Comparison of ENCODE assay signal across 16 cellular contexts in genomic region chr3:188158731-188159355, GRCh38. TPM values are rescaled to one million over a fixed set of nuclear protein-coding genes. Genes with fewer than 3 reads are reported as not detected.
A peak's percentile ranks its signal among the peaks of the same experiment; 100 is the strongest.
DNase-seq lines count a peak whose midpoint lies in the region; ATAC-seq and TF ChIP-seq lines count a peak whose summit lies in the region.
"Had no signal": no experiment of that assay in that cellular context is flagged by ENCODE, and none has a peak within 500 bp of the region (broad histone marks: within the 10 kb centered on the region; RNA-seq: fewer than 3 reads in every experiment).

No MANE protein-coding gene starts in this region.

- H3K36me3 ChIP-seq in right lobe of liver = no peaks in the 10 kb centered on the region
- H3K36me3 ChIP-seq in stomach = no peaks in the 10 kb centered on the region
- H3K36me3 ChIP-seq: neural progenitor cell, Peyer's patch had no signal

- H3K4me1 ChIP-seq in right lobe of liver (peaks cover 0 to 82% (median 31%) of the 10 kb centered on the region in 4 donors), stomach (peaks cover 52 to 91% (median 77%) of the 10 kb centered on the region in 4 donors)

- H3K36me3 Mint-ChIP-seq in activated T-cell treated with anti-CD3 and anti-CD28 coated beads, Interleukin-2, amount 50 U/mL, for 72 hours (ENCODE audit: insufficient read depth in 2 of 2) = peaks cover 5 to 8% of the 10 kb centered on the region in 2 donors
- H3K36me3 Mint-ChIP-seq in activated T-cell treated with anti-CD3 and anti-CD28 coated beads, Interleukin-2, amount 50 U/mL, for 4 hours (ENCODE audit: insufficient read depth) = peaks cover 9% of the 10 kb centered on the region
- H3K36me3 Mint-ChIP-seq in activated T-helper 17 cell treated with anti-CD3 and anti-CD28 coated beads, Interleukin-2, amount 50 U/mL, for 72 hours (ENCODE audit: low read depth) = peaks cover 21% of the 10 kb centered on the region
- H3K36me3 Mint-ChIP-seq: brain had no signal

- no peaks in the 10 kb centered on the region for H3K9me3 ChIP-seq in right lobe of liver
- H3K9me3 ChIP-seq in stomach = no peaks in the 10 kb centered on the region
- H3K9me3 ChIP-seq: Peyer's patch had no signal

- no peak overlapping the region for H3K4me3 ChIP-seq in right lobe of liver
- no peak overlapping the region for H3K4me3 ChIP-seq in stomach
- H3K4me3 ChIP-seq: neural progenitor cell, skin epidermis had no signal

- H3K27me3 ChIP-seq in right lobe of liver (no peaks in the 10 kb centered on the region), stomach (no peaks in the 10 kb centered on the region)
- H3K27me3 ChIP-seq: neural progenitor cell, Peyer's patch had no signal

- peak in 1 of 2 donors; percentile 16 for ATAC-seq in activated T-cell treated with anti-CD3 and anti-CD28 coated beads, Interleukin-2, amount 50 U/mL, for 72 hours (replicated peaks in 1 of 2)
- ATAC-seq in activated T-cell treated with anti-CD3 and anti-CD28 coated beads, Interleukin-2, amount 50 U/mL, for 4 hours = no peak
- no peak for ATAC-seq in activated T-helper 17 cell treated with anti-CD3 and anti-CD28 coated beads, Interleukin-2, amount 50 U/mL, for 72 hours (replicated peaks)
- ATAC-seq in right lobe of liver = no peak
- ATAC-seq: T-cell had no signal

- H3K27ac Mint-ChIP-seq in activated T-cell treated with anti-CD3 and anti-CD28 coated beads, Interleukin-2, amount 50 U/mL, for 72 hours = peak overlapping the region; percentile 8
- peak overlapping the region; percentile 18 for H3K27ac Mint-ChIP-seq in activated T-helper 17 cell treated with anti-CD3 and anti-CD28 coated beads, Interleukin-2, amount 50 U/mL, for 72 hours
- H3K27ac Mint-ChIP-seq: endodermal cell, neural progenitor cell had no signal

- H3K4me1 Mint-ChIP-seq in activated T-cell treated with anti-CD3 and anti-CD28 coated beads, Interleukin-2, amount 50 U/mL, for 72 hours (ENCODE audit: low read depth) = peaks cover 73% of the 10 kb centered on the region
- H3K4me1 Mint-ChIP-seq in activated T-cell treated with anti-CD3 and anti-CD28 coated beads, Interleukin-2, amount 50 U/mL, for 4 hours (ENCODE audit: low read depth) = peaks cover 70% of the 10 kb centered on the region
- peaks cover 37% of the 10 kb centered on the region for H3K4me1 Mint-ChIP-seq in activated T-helper 17 cell treated with anti-CD3 and anti-CD28 coated beads, Interleukin-2, amount 50 U/mL, for 72 hours

- H3K4me3 Mint-ChIP-seq in activated T-cell treated with anti-CD3 and anti-CD28 coated beads, Interleukin-2, amount 50 U/mL, for 72 hours = peak overlapping the region; percentile 42 to 45
- no peak overlapping the region for H3K4me3 Mint-ChIP-seq in activated T-cell treated with anti-CD3 and anti-CD28 coated beads, Interleukin-2, amount 50 U/mL, for 4 hours
- peak overlapping the region; percentile 30 for H3K4me3 Mint-ChIP-seq in activated T-helper 17 cell treated with anti-CD3 and anti-CD28 coated beads, Interleukin-2, amount 50 U/mL, for 72 hours
- H3K4me3 Mint-ChIP-seq: endodermal cell, neural progenitor cell, T-cell had no signal

- 65% methylated on average over 9 of the region's 9 CpGs for WGBS in right lobe of liver (ENCODE audit: insufficient coverage, low coverage, low lambda C conversion rate, missing lambda C conversion rate)
- 74 to 79% (median 78%) methylated on average over 9 of the region's 9 CpGs for WGBS in stomach, 5 donors

- H3K27ac ChIP-seq in right lobe of liver = peak overlapping the region; percentile 46 to 100 (median 65)
- peak overlapping the region in 4 of 5 donors; percentile 94 to 98 (median 97) for H3K27ac ChIP-seq in stomach
- H3K27ac ChIP-seq: neural progenitor cell had no signal

- no peak for DNase-seq in activated T-cell treated with anti-CD3 and anti-CD28 coated beads, Interleukin-2, amount 50 U/mL, for 72 hours
- DNase-seq in activated T-cell treated with anti-CD3 and anti-CD28 coated beads, Interleukin-2, amount 50 U/mL, for 4 hours = no peak
- no peak for DNase-seq in right lobe of liver
- no peak for DNase-seq in stomach
- DNase-seq in NCI-H1092 treated with DMSO at 0.1 percent for 48 hours (lab: John Stamatoyannopoulos, UW) = no peak
- no peak for DNase-seq in HPDE6-E6E7 (ENCODE audit: extremely low spot score)
- DNase-seq in activated CD4-positive, CD25-positive, alpha-beta regulatory T cell treated with anti-CD3 and anti-CD28 coated beads, Interleukin-2, amount 50 U/mL, for 72 hours = no peak
- DNase-seq: endodermal cell, NCI-H1417 treated with DMSO at 0.1 percent for 48 hours, NCI-H510A, T-cell had no signal

- intact Hi-C loops in right lobe of liver (cut with DNase I) (no loop called here), stomach (cut with DNase I; ENCODE audit: low total_unique reads) (no loop called here)

- no peak for TF ChIP-seq EP300 in stomach (IDR thresholded peaks at IDR 0.05)

- TF ChIP-seq CTCF in right lobe of liver (IDR thresholded peaks at IDR 0.05) = no peak
- no peak for TF ChIP-seq CTCF in stomach (IDR thresholded peaks at IDR 0.05)

- H3K9me3 Mint-ChIP-seq in activated T-cell treated with anti-CD3 and anti-CD28 coated beads, Interleukin-2, amount 50 U/mL, for 72 hours = no peaks in the 10 kb centered on the region
- H3K9me3 Mint-ChIP-seq in activated T-cell treated with anti-CD3 and anti-CD28 coated beads, Interleukin-2, amount 50 U/mL, for 4 hours = no peaks in the 10 kb centered on the region
- no peaks in the 10 kb centered on the region for H3K9me3 Mint-ChIP-seq in activated T-helper 17 cell treated with anti-CD3 and anti-CD28 coated beads, Interleukin-2, amount 50 U/mL, for 72 hours
- H3K9me3 Mint-ChIP-seq: endodermal cell, neural progenitor cell, T-cell had no signal

- TF ChIP-seq POLR2A in right lobe of liver (IDR thresholded peaks at IDR 0.05) (no peak), stomach (IDR thresholded peaks at IDR 0.05) (no peak)

- H3K27me3 Mint-ChIP-seq in activated T-cell treated with anti-CD3 and anti-CD28 coated beads, Interleukin-2, amount 50 U/mL, for 72 hours (ENCODE audit: low read depth) = no peaks in the 10 kb centered on the region
- no peaks in the 10 kb centered on the region for H3K27me3 Mint-ChIP-seq in activated T-cell treated with anti-CD3 and anti-CD28 coated beads, Interleukin-2, amount 50 U/mL, for 4 hours (ENCODE audit: low read depth)
- H3K27me3 Mint-ChIP-seq in activated T-helper 17 cell treated with anti-CD3 and anti-CD28 coated beads, Interleukin-2, amount 50 U/mL, for 72 hours = no peaks in the 10 kb centered on the region
- H3K27me3 Mint-ChIP-seq: brain, T-cell had no signal

RNA-seq across cellular contexts. Expression of gene LPP, which starts 4.9 kb away (rescaled TPM):
- 10 to 100 TPM; 50.4 to 67.7 TPM for total RNA-seq in activated T-cell treated with anti-CD3 and anti-CD28 coated beads, Interleukin-2, amount 50 U/mL, for 72 hours
- 10 to 100 TPM; 15.5 to 19.2 (median 16.5) TPM for total RNA-seq in activated T-cell treated with anti-CD3 and anti-CD28 coated beads, Interleukin-2, amount 50 U/mL, for 4 hours
- 10 to 100 TPM; 46.6 to 92.4 TPM for total RNA-seq in activated T-helper 17 cell treated with anti-CD3 and anti-CD28 coated beads, Interleukin-2, amount 50 U/mL, for 72 hours
- total RNA-seq in right lobe of liver = 10 to 100 TPM; 41.5 to 90.5 (median 69.5) TPM
- total RNA-seq in stomach = 100 to 1,000 TPM; 185 to 885 (median 487) TPM
- 10 to 100 TPM in 1 of 3 donors, 1 to 10 TPM in 2; 8.0 to 14.6 (median 8.9) TPM for polyA plus RNA-seq in stomach
